In the genomic region with DNA sequence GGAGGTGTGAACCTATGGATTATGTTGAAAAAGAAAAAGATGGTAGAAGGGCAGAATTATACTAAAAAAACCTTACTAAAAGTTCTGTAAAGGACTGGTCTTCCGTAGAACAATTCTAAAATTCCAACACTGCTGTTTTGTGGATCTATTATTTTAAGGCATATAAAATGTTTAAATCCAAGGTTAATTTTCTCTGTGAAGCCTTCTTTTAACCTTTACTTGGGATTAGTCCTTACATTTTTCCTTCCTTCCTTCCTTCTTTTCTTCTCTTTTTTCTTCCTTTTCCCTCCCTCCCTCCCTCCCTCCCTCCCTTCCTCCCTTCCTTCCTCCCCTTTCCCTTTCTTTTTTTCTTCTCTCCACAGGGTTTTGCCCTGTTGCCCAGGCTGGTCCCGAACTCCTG, we compare ENCODE assay signal across 34 cellular contexts. TPM values are rescaled to one million over a fixed set of nuclear protein-coding genes. Genes with fewer than 3 reads are reported as not detected.
"Had no signal": no experiment of that assay in that cellular context is flagged by ENCODE, and none has a peak within 500 bp of the region (broad histone marks: within the 10 kb centered on the region; RNA-seq: fewer than 3 reads in every experiment).

No MANE protein-coding gene starts in this region.

- H3K27ac ChIP-seq: colonic mucosa, epithelial cell of prostate, esophagus squamous epithelium, gastrocnemius medialis, heart right ventricle, left lung, lower lobe of right lung had no signal

- H3K27me3 ChIP-seq: colonic mucosa, gastrocnemius medialis had no signal

- FAIRE-seq: endometrium, islet of Langerhans, keratinocyte had no signal

- H3K4me1 Mint-ChIP-seq: mesothelial cell of epicardium had no signal

- H3K4me1 ChIP-seq: colonic mucosa, esophagus squamous epithelium, gastrocnemius medialis, heart right ventricle, lower lobe of right lung had no signal

- ATAC-seq: effector memory CD8-positive, alpha-beta T cell; esophagus mucosa; gastrocnemius medialis; heart right ventricle; left cardiac atrium; left lung; left ventricle myocardium superior; lower lobe of right lung; mucosa of descending colon had no signal

- H3K9me3 Mint-ChIP-seq: dendritic cell treated with granulocyte-macrophage colony-stimulating factor and Interleukin-4, amounts not matched to agents 40 ng/mL and 50 ng/mL, for 4 days; effector memory CD8-positive, alpha-beta T cell; endodermal cell; mesothelial cell of epicardium; naive B cell had no signal

- H3K4me3 Mint-ChIP-seq: dendritic cell treated with granulocyte-macrophage colony-stimulating factor and Interleukin-4, amounts not matched to agents 40 ng/mL and 50 ng/mL, for 4 days; effector memory CD8-positive, alpha-beta T cell; endodermal cell; mesothelial cell of epicardium; naive B cell had no signal

- H3K4me3 ChIP-seq: colonic mucosa, esophagus squamous epithelium, gastrocnemius medialis, heart right ventricle, left lung, lower lobe of right lung, mucosa of descending colon had no signal

- H3K27ac Mint-ChIP-seq: dendritic cell treated with granulocyte-macrophage colony-stimulating factor and Interleukin-4, amounts not matched to agents 40 ng/mL and 50 ng/mL, for 4 days; effector memory CD8-positive, alpha-beta T cell; endodermal cell; mesothelial cell of epicardium; naive B cell had no signal

- H3K36me3 Mint-ChIP-seq: mesothelial cell of epicardium, naive B cell had no signal

- H3K9me3 ChIP-seq: colonic mucosa, esophagus squamous epithelium, gastrocnemius medialis, heart right ventricle, left lung, lower lobe of right lung, mucosa of descending colon had no signal

- H3K36me3 ChIP-seq: colonic mucosa, esophagus squamous epithelium, gastrocnemius medialis, heart right ventricle, left lung, lower lobe of right lung had no signal

- DNase-seq: colonic mucosa; cortex of kidney; effector CD8-positive, alpha-beta T cell; effector memory CD8-positive, alpha-beta T cell; endodermal cell; erythroblast; esophagus squamous epithelium; foreskin fibroblast; foreskin melanocyte; gastrocnemius medialis; glutamatergic neuron; head of caudate nucleus; heart right ventricle; hippocampal formation; left cardiac atrium; left lung; left ventricle myocardium superior; lower lobe of right lung; mesenchymal stem cell; mucosa of descending colon; naive B cell had no signal

RNA-seq across cellular contexts. Expression of a gene that starts 4.9 kb away (rescaled TPM):
- total RNA-seq: dermis microvascular lymphatic vessel endothelial cell, endodermal cell, esophagus mucosa, gastrocnemius medialis, glomerular endothelial cell, left ventricle myocardium superior, lower leg skin, lung microvascular endothelial cell, mesothelial cell of epicardium, mucosa of descending colon, myocyte had no signal
- polyA plus RNA-seq: keratinocyte had no signal

RNA-seq across cellular contexts. Expression of a gene that starts 19.3 kb away (rescaled TPM):
- total RNA-seq: glomerular endothelial cell, kidney epithelial cell, lung microvascular endothelial cell, myocyte had no signal
- polyA plus RNA-seq: keratinocyte had no signal
